ENCODE assay signal across 17 cellular contexts in the genomic region with DNA sequence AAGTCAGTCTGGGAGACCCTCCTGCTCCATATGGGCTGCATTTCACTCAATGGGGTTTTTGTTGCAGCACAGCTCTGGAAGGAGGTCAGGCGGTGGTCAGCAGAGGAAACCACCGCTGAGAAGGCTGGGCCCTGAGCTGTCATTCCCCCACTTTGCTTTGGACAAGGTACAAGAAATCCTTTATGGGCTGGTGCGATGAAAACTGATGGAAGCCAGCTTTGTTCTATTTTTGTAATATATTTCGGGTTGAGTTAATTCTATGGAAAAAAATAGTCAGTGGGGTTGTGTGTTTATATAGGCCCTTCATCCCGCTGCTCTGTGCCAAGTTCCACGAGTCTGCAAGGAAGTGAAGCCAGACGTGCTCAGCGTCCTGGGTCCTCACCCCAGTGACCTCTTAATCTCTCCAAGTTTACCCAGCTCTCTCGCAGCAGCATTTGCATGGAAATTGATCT.
DNase-seq lines count a peak whose midpoint lies in the region; ATAC-seq and TF ChIP-seq lines count a peak whose summit lies in the region.
"Had no signal": no experiment of that assay in that cellular context is flagged by ENCODE, and none has a peak within 500 bp of the region (broad histone marks: within the 10 kb centered on the region; RNA-seq: fewer than 3 reads in every experiment).

No MANE protein-coding gene starts in this region.

- TF ChIP-seq CTCF in HFFc6 (IDR thresholded peaks at IDR 0.05) (no peak), fibroblast of villous mesenchyme (IDR thresholded peaks at IDR 0.05; ENCODE audit: insufficient read depth, low read depth, low read length) (no peak)

- peak overlapping the region; percentile 48 for H3K27ac Mint-ChIP-seq in HFFc6
- H3K27ac Mint-ChIP-seq: activated CD8-positive, alpha-beta T cell treated with anti-CD3 and anti-CD28 coated beads for 36 hours; CD14-positive monocyte; T-helper 2 cell treated with Interferon-gamma antibody and Interleukin-4, amounts not matched to agents 5 μg/mL and 100 μg/mL, for 36 hours had no signal

- no peak overlapping the region for H3K4me3 ChIP-seq in fibroblast of villous mesenchyme (ENCODE audit: low read depth, low read length)
- H3K4me3 ChIP-seq: mucosa of descending colon, suprapubic skin had no signal

- no peak for DNase-seq in HFFc6
- DNase-seq in fibroblast of villous mesenchyme (ENCODE audit: low read depth), result peak; percentile 47
- peak; percentile 60 for DNase-seq in pulmonary artery endothelial cell (ENCODE audit: low read depth, low spot score)
- no peak for DNase-seq in stimulated activated CD4-positive, alpha-beta T cell treated with anti-CD3 and anti-CD28 coated beads, Interleukin-4, amount 100 ng/mL, for 24 hours
- DNase-seq in NCI-H1436 treated with DMSO at 0.1 percent for 48 hours (lab: John Stamatoyannopoulos, UW), result no peak
- DNase-seq in ureter (ENCODE audit: low spot score), result no peak
- DNase-seq: activated CD8-positive, alpha-beta T cell treated with anti-CD3 and anti-CD28 coated beads for 36 hours; activated effector memory CD4-positive, alpha-beta T cell treated with Interleukin-2 at 50 U/mL for 16 hours; GDM1; mucosa of descending colon had no signal

- no peaks in the 10 kb centered on the region for H3K9me3 Mint-ChIP-seq in HFFc6
- H3K9me3 Mint-ChIP-seq: central memory CD8-positive, alpha-beta T cell; T-helper 2 cell treated with Interferon-gamma antibody and Interleukin-4, amounts not matched to agents 5 μg/mL and 100 μg/mL, for 36 hours had no signal

- H3K4me3 Mint-ChIP-seq in HFFc6, result peak overlapping the region; percentile 63
- H3K4me3 Mint-ChIP-seq: activated CD8-positive, alpha-beta T cell treated with anti-CD3 and anti-CD28 coated beads for 36 hours; CD14-positive monocyte; central memory CD8-positive, alpha-beta T cell; T-helper 2 cell treated with Interferon-gamma antibody and Interleukin-4, amounts not matched to agents 5 μg/mL and 100 μg/mL, for 36 hours had no signal

- peaks cover 34% of the 10 kb centered on the region for H3K4me1 Mint-ChIP-seq in HFFc6 (ENCODE audit: low read depth)
- H3K4me1 Mint-ChIP-seq: CD14-positive monocyte; central memory CD8-positive, alpha-beta T cell had no signal

- ATAC-seq in SK-N-SH treated with all-trans-retinoic acid at 6 μM for 48 hours (no peak; the same call in 1 of the 3 replicates), HG02678 (IDR thresholded peaks at IDR 0.05; ENCODE audit: unreplicated experiment) (no peak)
- ATAC-seq: activated CD8-positive, alpha-beta T cell treated with anti-CD3 and anti-CD28 coated beads for 36 hours; mucosa of descending colon; sciatic nerve had no signal

- H3K27me3 Mint-ChIP-seq in HFFc6 (ENCODE audit: insufficient read depth), result no peaks in the 10 kb centered on the region; the same call in 1 of the 2 replicates

- H3K36me3 Mint-ChIP-seq in HFFc6 (ENCODE audit: low read depth), result no peaks in the 10 kb centered on the region
- H3K36me3 Mint-ChIP-seq: CD14-positive monocyte had no signal

TF ChIP-seq in SK-N-SH treated with all-trans-retinoic acid at 6 μM for 48 hours, 23 proteins besides CTCF, POLR2A, EP300 and RAD21:
- TF ChIP-seq ISL1 (CRISPR knock-in tag; IDR thresholded peaks at IDR 0.05) (peak; percentile 68), ZNF565 (CRISPR knock-in tag; conservative IDR thresholded peaks at IDR 0.05; ENCODE audit: low read depth) (no peak)

Comparison
In these comparisons a context has a peak if more than half of its experiments do, and no peak if none do; other contexts are left out.
1. DNase-seq: peak in fibroblast of villous mesenchyme (single experiment) and pulmonary artery endothelial cell (single experiment); none in HFFc6 (single experiment), stimulated activated CD4-positive, alpha-beta T cell treated with anti-CD3 and anti-CD28 coated beads, Interleukin-4, amount 100 ng/mL, for 24 hours (single experiment), NCI-H1436 treated with DMSO at 0.1 percent for 48 hours (single experiment) and ureter (single experiment).